ENCODE assay signal across 14 cellular contexts in the genomic region with DNA sequence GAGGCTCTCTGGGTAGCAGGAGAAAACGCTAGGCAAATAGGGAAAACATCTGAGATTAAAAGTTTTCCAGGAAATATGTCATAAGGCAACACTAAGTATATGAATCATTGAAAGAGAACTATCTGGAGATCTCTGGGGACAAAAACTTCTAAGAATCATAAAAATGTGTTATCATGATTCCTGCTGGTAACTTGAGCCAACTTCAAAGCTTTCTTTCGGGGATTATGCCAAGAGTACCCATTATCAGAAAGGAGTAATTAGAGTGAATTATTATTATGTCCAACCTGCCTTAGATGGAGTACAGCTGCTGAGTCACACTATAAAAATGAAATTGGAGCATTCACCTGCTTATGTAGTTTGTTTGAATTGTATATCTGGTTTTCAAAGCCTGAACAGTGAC.
A peak's percentile ranks its signal among the peaks of the same experiment; 100 is the strongest.
DNase-seq lines count a peak whose midpoint lies in the region; ATAC-seq, FAIRE-seq and TF ChIP-seq lines count a peak whose summit lies in the region.
"Had no signal": no experiment of that assay in that cellular context is flagged by ENCODE, and none has a peak within 500 bp of the region (broad histone marks: within the 10 kb centered on the region; RNA-seq: fewer than 3 reads in every experiment).

No MANE protein-coding gene starts in this region.

- H3K4me3 ChIP-seq in bronchial epithelial cell (ENCODE audit: low read depth, low read length) = no peak overlapping the region
- no peak overlapping the region for H3K4me3 ChIP-seq in left ventricle myocardium inferior
- H3K4me3 ChIP-seq in upper lobe of left lung = no peak overlapping the region
- H3K4me3 ChIP-seq: MG63, SK-N-MC had no signal

- no peaks in the 10 kb centered on the region for H3K36me3 Mint-ChIP-seq in activated CD8-positive, alpha-beta memory T cell treated with anti-CD3 and anti-CD28 coated beads, Interleukin-2, amount 10 ng/mL, durations not matched to agents 7 days and 5 days
- H3K36me3 Mint-ChIP-seq: immature natural killer cell had no signal

- no peak for ATAC-seq in activated CD8-positive, alpha-beta memory T cell treated with anti-CD3 and anti-CD28 coated beads, Interleukin-2, amount 10 ng/mL, durations not matched to agents 7 days and 5 days
- no peak for ATAC-seq in upper lobe of left lung (ENCODE audit: low FRiP score in 2 of 2)
- ATAC-seq: activated CD4-positive, alpha-beta T cell treated with anti-CD3 and anti-CD28 coated beads for 36 hours had no signal

- no peak for FAIRE-seq in bronchial epithelial cell (lab: Jason Lieb, UNC)

- H3K4me3 Mint-ChIP-seq in activated CD8-positive, alpha-beta memory T cell treated with anti-CD3 and anti-CD28 coated beads, Interleukin-2, amount 10 ng/mL, durations not matched to agents 7 days and 5 days = no peak overlapping the region
- H3K4me3 Mint-ChIP-seq: activated CD4-positive, alpha-beta T cell treated with anti-CD3 and anti-CD28 coated beads for 36 hours; immature natural killer cell had no signal

- DNase-seq in HCEC 1CT (peak; percentile 36), NCI-H2171 (lab: John Stamatoyannopoulos, UW) (peak; percentile 4), bronchial epithelial cell (ENCODE audit: low read depth) (peak; percentile 70), renal cortical epithelial cell (ENCODE audit: low read depth) (peak; percentile 38), left ventricle myocardium inferior (no peak), upper lobe of left lung (no peak)
- DNase-seq in stimulated activated CD4-positive, alpha-beta T cell treated with anti-CD3 and anti-CD28 coated beads, Interleukin-2, amount 100 ng/mL, for 24 hours = no peak
- DNase-seq in activated CD8-positive, alpha-beta memory T cell treated with anti-CD3 and anti-CD28 coated beads, Interleukin-2, amount 10 ng/mL, durations not matched to agents 7 days and 5 days = no peak
- DNase-seq: activated CD4-positive, alpha-beta T cell treated with anti-CD3 and anti-CD28 coated beads for 36 hours; activated naive CD4-positive, alpha-beta T cell; effector CD4-positive, alpha-beta T cell; immature natural killer cell; MG63 had no signal

- no peaks in the 10 kb centered on the region for H3K27me3 Mint-ChIP-seq in activated CD8-positive, alpha-beta memory T cell treated with anti-CD3 and anti-CD28 coated beads, Interleukin-2, amount 10 ng/mL, durations not matched to agents 7 days and 5 days
- H3K27me3 Mint-ChIP-seq: activated CD4-positive, alpha-beta T cell treated with anti-CD3 and anti-CD28 coated beads for 36 hours had no signal

- TF ChIP-seq CTCF in bronchial epithelial cell (IDR thresholded peaks at IDR 0.05; ENCODE audit: insufficient read depth, low read length, severe bottlenecking) (no peak), left ventricle myocardium inferior (IDR thresholded peaks at IDR 0.05; ENCODE audit: borderline replicate concordance) (no peak), upper lobe of left lung (IDR thresholded peaks at IDR 0.05) (no peak)

- TF ChIP-seq POLR2A in upper lobe of left lung (IDR thresholded peaks at IDR 0.05) = no peak

- H3K4me1 Mint-ChIP-seq in activated CD8-positive, alpha-beta memory T cell treated with anti-CD3 and anti-CD28 coated beads, Interleukin-2, amount 10 ng/mL, durations not matched to agents 7 days and 5 days = no peaks in the 10 kb centered on the region
- H3K4me1 Mint-ChIP-seq: activated CD4-positive, alpha-beta T cell treated with anti-CD3 and anti-CD28 coated beads for 36 hours; immature natural killer cell had no signal

- H3K27ac ChIP-seq in left ventricle myocardium inferior (replicated peaks) = no peak overlapping the region
- no peak overlapping the region for H3K27ac ChIP-seq in upper lobe of left lung
- H3K27ac ChIP-seq: SK-N-MC had no signal

- intact Hi-C loops in left ventricle myocardium inferior (cut with micrococcal nuclease) = no loop called here

- H3K4me1 ChIP-seq in left ventricle myocardium inferior (no peaks in the 10 kb centered on the region), upper lobe of left lung (peaks cover 0 to 5% (median 0%) of the 10 kb centered on the region in 4 donors)

- CTCF ChIA-PET in activated CD8-positive, alpha-beta memory T cell treated with anti-CD3 and anti-CD28 coated beads, Interleukin-2, amount 10 ng/mL, durations not matched to agents 7 days and 5 days (lab: Charles Lee) = no interaction called here

- 21 to 38% methylated on average over 2 of the region's 2 CpGs for whole genome bisulfite sequencing in upper lobe of left lung, 2 donors

- no peaks in the 10 kb centered on the region for H3K36me3 ChIP-seq in bronchial epithelial cell (ENCODE audit: control insufficient read depth, insufficient read depth, low read length)
- no peaks in the 10 kb centered on the region for H3K36me3 ChIP-seq in left ventricle myocardium inferior
- H3K36me3 ChIP-seq in upper lobe of left lung = no peaks in the 10 kb centered on the region
- H3K36me3 ChIP-seq: MG63 had no signal

- H3K9me3 ChIP-seq in left ventricle myocardium inferior (replicated peaks) = no peaks in the 10 kb centered on the region
- H3K9me3 ChIP-seq in upper lobe of left lung = no peaks in the 10 kb centered on the region
- H3K9me3 ChIP-seq: MG63 had no signal

- peaks cover 2% of the 10 kb centered on the region for H3K9me3 Mint-ChIP-seq in activated CD8-positive, alpha-beta memory T cell treated with anti-CD3 and anti-CD28 coated beads, Interleukin-2, amount 10 ng/mL, durations not matched to agents 7 days and 5 days (ENCODE audit: low read depth)

- H3K27ac Mint-ChIP-seq in activated CD8-positive, alpha-beta memory T cell treated with anti-CD3 and anti-CD28 coated beads, Interleukin-2, amount 10 ng/mL, durations not matched to agents 7 days and 5 days = no peak overlapping the region
- H3K27ac Mint-ChIP-seq: activated CD4-positive, alpha-beta T cell treated with anti-CD3 and anti-CD28 coated beads for 36 hours; immature natural killer cell had no signal

- H3K27me3 ChIP-seq in bronchial epithelial cell (ENCODE audit: control insufficient read depth, insufficient read depth, low read length) (no peaks in the 10 kb centered on the region), left ventricle myocardium inferior (ENCODE audit: low read depth) (no peaks in the 10 kb centered on the region), upper lobe of left lung (no peaks in the 10 kb centered on the region)
- H3K27me3 ChIP-seq: MG63 had no signal

- TF ChIP-seq EP300 in upper lobe of left lung (IDR thresholded peaks at IDR 0.05) = no peak

Comparison
In these comparisons a context has a peak if more than half of its experiments do, and no peak if none do; other contexts are left out.
1. DNase-seq: peak in HCEC 1CT (single experiment), NCI-H2171 (single experiment), bronchial epithelial cell (single experiment) and renal cortical epithelial cell (single experiment); none in left ventricle myocardium inferior (single experiment), stimulated activated CD4-positive, alpha-beta T cell treated with anti-CD3 and anti-CD28 coated beads, Interleukin-2, amount 100 ng/mL, for 24 hours (0 of 2), activated CD8-positive, alpha-beta memory T cell treated with anti-CD3 and anti-CD28 coated beads, Interleukin-2, amount 10 ng/mL, durations not matched to agents 7 days and 5 days (single experiment) and upper lobe of left lung (0 of 2).